ENCODE assay signal across 8 cellular contexts in genomic region chr4:56728512-56728911, GRCh38. TPM values are rescaled to one million over a fixed set of nuclear protein-coding genes. Genes with fewer than 3 reads are reported as not detected.
A peak's percentile ranks its signal among the peaks of the same experiment; 100 is the strongest.
DNase-seq lines count a peak whose midpoint lies in the region; ATAC-seq and TF ChIP-seq lines count a peak whose summit lies in the region.

No MANE protein-coding gene starts in this region.

- POLR2A ChIA-PET in T-cell (lab: Charles Lee), result interaction anchor here in 1 of 2 donors (0.6 kb wide), 1 partner anchor 75 kb away, joined by 3 read pairs; no protein-coding TSS in a partner anchor

- peaks cover 1% of the 10 kb centered on the region for H3K4me1 Mint-ChIP-seq in stimulated activated naive CD8-positive, alpha-beta T cell treated with anti-CD3 and anti-CD28 coated beads, Interleukin-15, amount 100 ng/mL, for 72 hours
- peaks cover under 1% of the 10 kb centered on the region in 3 donors for H3K4me1 Mint-ChIP-seq in T-cell
- H3K4me1 Mint-ChIP-seq in activated T-helper 17 cell treated with anti-CD3 and anti-CD28 coated beads, Interleukin-2, amount 50 U/mL, for 72 hours, result peaks cover 8% of the 10 kb centered on the region

- H3K9ac ChIP-seq in stomach smooth muscle (ENCODE audit: low read length in 2 of 2), result no peak overlapping the region

- H3K27ac Mint-ChIP-seq in stimulated activated naive CD8-positive, alpha-beta T cell treated with anti-CD3 and anti-CD28 coated beads, Interleukin-15, amount 100 ng/mL, for 72 hours, result no peak overlapping the region
- H3K27ac Mint-ChIP-seq in T-cell, result no peak overlapping the region
- H3K27ac Mint-ChIP-seq in activated T-helper 17 cell treated with anti-CD3 and anti-CD28 coated beads, Interleukin-2, amount 50 U/mL, for 72 hours, result no peak overlapping the region

- no peak for TF ChIP-seq CTCF in foreskin keratinocyte (conservative IDR thresholded peaks at IDR 0.05)

- peak; percentile 4 for DNase-seq in HS-5 (ENCODE audit: low read depth)
- DNase-seq in NOMO-1 treated with dmso at 0.1 percent for 144 hours (lab: John Stamatoyannopoulos, UW; ENCODE audit: unreplicated experiment), result peak; percentile 43
- peak; percentile 25 to 70 for DNase-seq in foreskin keratinocyte
- no peak for DNase-seq in stimulated activated naive CD8-positive, alpha-beta T cell treated with anti-CD3 and anti-CD28 coated beads, Interleukin-15, amount 100 ng/mL, for 72 hours
- DNase-seq in T-cell, result no peak
- no peak for DNase-seq in nucleus accumbens (lab: John Stamatoyannopoulos, UW)

- H3K27ac ChIP-seq in foreskin keratinocyte (no peak overlapping the region), stomach smooth muscle (ENCODE audit: low read length) (peak overlapping the region; percentile 1)

- H3K9me3 Mint-ChIP-seq in stimulated activated naive CD8-positive, alpha-beta T cell treated with anti-CD3 and anti-CD28 coated beads, Interleukin-15, amount 100 ng/mL, for 72 hours, result no peaks in the 10 kb centered on the region
- H3K9me3 Mint-ChIP-seq in T-cell, result no peaks in the 10 kb centered on the region
- H3K9me3 Mint-ChIP-seq in activated T-helper 17 cell treated with anti-CD3 and anti-CD28 coated beads, Interleukin-2, amount 50 U/mL, for 72 hours, result peaks cover under 1% of the 10 kb centered on the region

- H3K27me3 Mint-ChIP-seq in stimulated activated naive CD8-positive, alpha-beta T cell treated with anti-CD3 and anti-CD28 coated beads, Interleukin-15, amount 100 ng/mL, for 72 hours, result no peaks in the 10 kb centered on the region
- peaks cover 0 to 1% of the 10 kb centered on the region in 2 donors for H3K27me3 Mint-ChIP-seq in T-cell
- peaks cover 9% of the 10 kb centered on the region for H3K27me3 Mint-ChIP-seq in activated T-helper 17 cell treated with anti-CD3 and anti-CD28 coated beads, Interleukin-2, amount 50 U/mL, for 72 hours

- CTCF ChIA-PET in T-cell (lab: Charles Lee), result interaction anchor here (0.6 kb wide), 2 partner anchors 8 to 9 kb away, joined by 3 read pairs; no protein-coding TSS in a partner anchor

- no peaks in the 10 kb centered on the region for H3K9me3 ChIP-seq in stomach smooth muscle (ENCODE audit: control insufficient read depth in 2 of 2, low read length in 2 of 2)

- no peak overlapping the region for H3K4me3 ChIP-seq in stomach smooth muscle (ENCODE audit: low read length in 2 of 2)

- H3K36me3 ChIP-seq in stomach smooth muscle (ENCODE audit: control insufficient read depth in 2 of 2, insufficient read depth in 2 of 2, low read length in 2 of 2), result no peaks in the 10 kb centered on the region

- H3K4me3 Mint-ChIP-seq in stimulated activated naive CD8-positive, alpha-beta T cell treated with anti-CD3 and anti-CD28 coated beads, Interleukin-15, amount 100 ng/mL, for 72 hours, result no peak overlapping the region
- H3K4me3 Mint-ChIP-seq in T-cell, result no peak overlapping the region
- no peak overlapping the region for H3K4me3 Mint-ChIP-seq in activated T-helper 17 cell treated with anti-CD3 and anti-CD28 coated beads, Interleukin-2, amount 50 U/mL, for 72 hours

- no peaks in the 10 kb centered on the region for H3K27me3 ChIP-seq in foreskin keratinocyte
- H3K27me3 ChIP-seq in stomach smooth muscle (ENCODE audit: control insufficient read depth in 1 of 2, insufficient read depth in 2 of 2, low read length in 2 of 2), result no peaks in the 10 kb centered on the region

- peak; percentile 37 for ATAC-seq in foreskin keratinocyte
- no peak for ATAC-seq in stimulated activated naive CD8-positive, alpha-beta T cell treated with anti-CD3 and anti-CD28 coated beads, Interleukin-15, amount 100 ng/mL, for 72 hours
- no peak for ATAC-seq in T-cell (replicated peaks in 1 of 4)
- ATAC-seq in activated T-helper 17 cell treated with anti-CD3 and anti-CD28 coated beads, Interleukin-2, amount 50 U/mL, for 72 hours (replicated peaks), result no peak

- H3K36me3 Mint-ChIP-seq in T-cell, result no peaks in the 10 kb centered on the region
- H3K36me3 Mint-ChIP-seq in activated T-helper 17 cell treated with anti-CD3 and anti-CD28 coated beads, Interleukin-2, amount 50 U/mL, for 72 hours (ENCODE audit: low read depth), result no peaks in the 10 kb centered on the region

- H3K4me1 ChIP-seq in foreskin keratinocyte, result peaks cover 13% of the 10 kb centered on the region
- H3K4me1 ChIP-seq in stomach smooth muscle (ENCODE audit: control insufficient read depth, insufficient read depth, low read length), result peaks cover 4% of the 10 kb centered on the region

RNA-seq across cellular contexts. Expression of gene HOPX, which starts 47.4 kb away (rescaled TPM):
- total RNA-seq in foreskin keratinocyte, result 4.5 and 8.1 TPM in 2 replicates
- polyA plus RNA-seq in foreskin keratinocyte, result 5.1 and 8.8 TPM in 2 replicates
- total RNA-seq in T-cell, result 10 to 100 TPM in 4 of 5 donors, 1 to 10 TPM in 1; 6.3 to 34.9 (median 23.4) TPM
- total RNA-seq in activated T-helper 17 cell treated with anti-CD3 and anti-CD28 coated beads, Interleukin-2, amount 50 U/mL, for 72 hours, result 100 to 1,000 TPM in 1 of 2 donors, 10 to 100 TPM in 1; 53.6 to 118 TPM

Comparison
In these comparisons a context has a peak if more than half of its experiments do, and no peak if none do; other contexts are left out.
1. DNase-seq: peak in HS-5 (single experiment), NOMO-1 treated with dmso at 0.1 percent for 144 hours (single experiment) and foreskin keratinocyte (2 of 2); none in stimulated activated naive CD8-positive, alpha-beta T cell treated with anti-CD3 and anti-CD28 coated beads, Interleukin-15, amount 100 ng/mL, for 72 hours (0 of 2), T-cell (0 of 34) and nucleus accumbens (0 of 56).